ENCODE assay signal across 8 cellular contexts in the genomic region with DNA sequence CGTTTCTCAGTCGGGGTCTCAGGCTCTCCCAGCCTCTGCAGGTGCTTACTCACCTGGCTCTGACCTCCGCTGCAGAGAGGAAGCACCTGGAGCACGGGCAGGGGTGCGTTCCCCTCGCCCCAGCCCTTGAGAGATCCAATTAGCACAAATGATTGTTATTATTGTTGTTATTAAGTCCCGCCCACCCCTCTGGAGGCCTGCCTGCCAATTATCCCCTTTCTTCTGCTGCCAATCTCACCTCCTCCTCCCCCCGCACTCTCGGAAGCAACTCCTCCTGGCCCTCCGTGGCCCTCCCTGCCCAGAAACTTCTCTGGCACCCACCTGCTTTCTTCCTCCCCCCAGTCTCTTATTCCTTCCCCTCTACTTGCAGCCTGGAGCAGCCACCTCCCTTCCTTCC. TPM values are rescaled to one million over a fixed set of nuclear protein-coding genes. Genes with fewer than 3 reads are reported as not detected.
DNase-seq lines count a peak whose midpoint lies in the region; ATAC-seq and TF ChIP-seq lines count a peak whose summit lies in the region.

No MANE protein-coding gene starts in this region.

- peak overlapping the region; percentile 35 for H3K4me3 ChIP-seq in left ventricle myocardium inferior
- H3K4me3 ChIP-seq in left lung: no peak overlapping the region
- no peak overlapping the region for H3K4me3 ChIP-seq in uterus

- POLR2A ChIA-PET in RWPE1 (lab: Yijun Ruan, JAX; ENCODE audit: low non-redundant PET): no interaction called here

- no peak for TF ChIP-seq CTCF in left ventricle myocardium inferior (IDR thresholded peaks at IDR 0.05; ENCODE audit: borderline replicate concordance)
- no peak for TF ChIP-seq CTCF in RWPE1 (conservative IDR thresholded peaks at IDR 0.05; ENCODE audit: low read depth)
- TF ChIP-seq CTCF in left lung (IDR thresholded peaks at IDR 0.05): no peak
- no peak for TF ChIP-seq CTCF in uterus (IDR thresholded peaks at IDR 0.05)

- peak overlapping the region; percentile 85 for H3K27ac ChIP-seq in left ventricle myocardium inferior (replicated peaks)
- H3K27ac ChIP-seq in RWPE1: peak overlapping the region; percentile 46; the same call in 1 of the 2 replicates
- H3K27ac ChIP-seq in left lung: peak overlapping the region; percentile 57 to 74
- peak overlapping the region; percentile 14 to 66 for H3K27ac ChIP-seq in uterus

- H3K9me3 ChIP-seq in left ventricle myocardium inferior (replicated peaks): no peaks in the 10 kb centered on the region
- H3K9me3 ChIP-seq in left lung: no peaks in the 10 kb centered on the region
- H3K9me3 ChIP-seq in uterus: no peaks in the 10 kb centered on the region

- ATAC-seq in Right ventricle myocardium inferior (no peak), left lung (no peak), HG03439 (IDR thresholded peaks at IDR 0.05; ENCODE audit: unreplicated experiment) (no peak), HG03108 (IDR thresholded peaks at IDR 0.05; ENCODE audit: unreplicated experiment) (no peak)

- H3K36me3 ChIP-seq in left ventricle myocardium inferior (no peaks in the 10 kb centered on the region), left lung (peaks cover 0 to 5% of the 10 kb centered on the region in 2 donors), uterus (no peaks in the 10 kb centered on the region)

- no peak for TF ChIP-seq POLR2A in uterus (IDR thresholded peaks at IDR 0.05)

- H3K27me3 ChIP-seq in left ventricle myocardium inferior (ENCODE audit: low read depth) (no peaks in the 10 kb centered on the region), left lung (no peaks in the 10 kb centered on the region), uterus (no peaks in the 10 kb centered on the region)

- no peak for DNase-seq in left ventricle myocardium inferior
- no peak for DNase-seq in Right ventricle myocardium inferior (ENCODE audit: missing footprints)
- DNase-seq in RWPE1 (ENCODE audit: low spot score): no peak
- no peak for DNase-seq in left lung
- no peak for DNase-seq in uterus
- no peak for DNase-seq in kidney glomerular epithelial cell (lab: John Stamatoyannopoulos, UW)

- intact Hi-C loops in left ventricle myocardium inferior (cut with micrococcal nuclease): no loop called here
- intact Hi-C loops in Right ventricle myocardium inferior (cut with DNase I): no loop called here
- intact Hi-C loops in left lung (cut with DNase I): no loop called here
- intact Hi-C loops in uterus (cut with DNase I; ENCODE audit: low total_unique reads): no loop called here

- H3K4me1 ChIP-seq in left ventricle myocardium inferior: peaks cover 98% of the 10 kb centered on the region
- peaks cover 57 to 96% of the 10 kb centered on the region in 2 donors for H3K4me1 ChIP-seq in left lung
- H3K4me1 ChIP-seq in uterus: peaks cover 0 to 47% of the 10 kb centered on the region in 2 donors

- CTCF ChIA-PET in RWPE1 (lab: Yijun Ruan, JAX): interaction anchor here (0.6 to 0.7 kb wide), 2 partner anchors 31 to 46 kb away, joined by 3 to 5 read pairs; no protein-coding TSS in a partner anchor

RNA-seq across cellular contexts. Expression of a gene that starts 8.8 kb away (rescaled TPM):
- 31.8 TPM for total RNA-seq in left ventricle myocardium inferior
- 35.3 TPM for total RNA-seq in Right ventricle myocardium inferior
- 10 to 100 TPM; 26.4 to 44.6 TPM for total RNA-seq in left lung
- 10 to 100 TPM in 2 of 4 donors, 1 to 10 TPM in 1, not detected in 1; 3.3 to 32.1 (median 21.5) TPM for total RNA-seq in uterus

RNA-seq across cellular contexts. Expression of a gene that starts 28.8 kb away (rescaled TPM):
- total RNA-seq in left ventricle myocardium inferior: 19.2 TPM
- total RNA-seq in Right ventricle myocardium inferior: 29.1 TPM
- 10 to 100 TPM; 35.4 to 36.8 TPM for total RNA-seq in left lung
- 10 to 100 TPM in 3 of 4 donors, 1 to 10 TPM in 1; 5.3 to 38.9 (median 21.0) TPM for total RNA-seq in uterus
